In genomic region chr5:124072570-124072969, GRCh38 we compare ENCODE assay signal across 27 cellular contexts.
"Had no signal": no experiment of that assay in that cellular context is flagged by ENCODE, and none has a peak within 500 bp of the region (broad histone marks: within the 10 kb centered on the region; RNA-seq: fewer than 3 reads in every experiment).

No MANE protein-coding gene starts in this region.

- H3K9me3 ChIP-seq: stomach, suprapubic skin, testis, thoracic aorta, thyroid gland, tibial artery, tibial nerve, transverse colon, upper lobe of left lung, upper lobe of right lung, uterus, vagina had no signal

- H3K27me3 ChIP-seq: stomach, suprapubic skin, testis, thyroid gland, tibial artery, tibial nerve, transverse colon, upper lobe of left lung, upper lobe of right lung, uterus, vagina had no signal

- DNase-seq: stimulated activated CD4-positive, alpha-beta T cell treated with anti-CD3 and anti-CD28 coated beads, Interleukin-2, amount 100 ng/mL, for 48 hours; stimulated activated CD4-positive, alpha-beta T cell treated with anti-CD3 and anti-CD28 coated beads, Interleukin-4, amount 100 ng/mL, for 1 hour; stimulated activated CD4-positive, alpha-beta T cell treated with anti-CD3 and anti-CD28 coated beads, Interleukin-4, amount 100 ng/mL, for 24 hours; stimulated activated CD4-positive, alpha-beta T cell treated with anti-CD3 and anti-CD28 coated beads, Interleukin-4, amount 100 ng/mL, for 4 hours; stimulated activated CD8-positive, alpha-beta memory T cell treated with anti-CD3 and anti-CD28 coated beads, Interleukin-4, amount 100 ng/mL, for 48 hours; stimulated activated naive B cell treated with anti-CD40 and anti-IgM and Interleukin-4, amounts not matched to agents 10 μg/mL and 1 μg/mL and 100 μg/mL, for 72 hours; stimulated activated naive CD4-positive, alpha-beta T cell; stimulated activated naive CD4-positive, alpha-beta T cell treated with Interleukin-2 at 50 U/mL for 16 hours; stimulated activated naive CD8-positive, alpha-beta T cell treated with anti-CD3 and anti-CD28 coated beads, Interleukin-15, amount 100 ng/mL, for 72 hours; stimulated activated naive CD8-positive, alpha-beta T cell treated with anti-CD3 and anti-CD28 coated beads, Interleukin-15, Interleukin-2, amounts not matched to agents 100 U/mL and 50 U/mL, for 24 hours; stomach; substantia nigra; testis; thyroid gland; tibial artery; transverse colon; trophoblast cell; upper lobe of left lung; upper lobe of right lung; uterus had no signal

- FAIRE-seq: urothelium cell line had no signal

- H3K4me3 ChIP-seq: stomach, suprapubic skin, testis, thoracic aorta, thyroid gland, tibial artery, tibial nerve, transverse colon, upper lobe of left lung, upper lobe of right lung, uterus, vagina had no signal

- H3K36me3 ChIP-seq: stomach, suprapubic skin, thoracic aorta, thyroid gland, tibial artery, tibial nerve, transverse colon, upper lobe of left lung, upper lobe of right lung, uterus, vagina had no signal

- ATAC-seq: stimulated activated effector memory CD8-positive, alpha-beta T cell treated with anti-CD3 and anti-CD28 coated beads, Interleukin-12 subunit alpha, Interleukin-12 subunit beta, amount 100 ng/mL, for 72 hours; stimulated activated memory B cell treated with anti-CD40 and anti-IgM and Interleukin-4, amounts not matched to agents 10 μg/mL and 1 μg/mL and 100 μg/mL, for 72 hours; stimulated activated naive B cell treated with anti-CD40 and anti-IgM and Interleukin-4, amounts not matched to agents 10 μg/mL and 1 μg/mL and 100 μg/mL, for 72 hours; stimulated activated naive CD8-positive, alpha-beta T cell treated with anti-CD3 and anti-CD28 coated beads, Interleukin-15, amount 100 ng/mL, for 72 hours; stimulated activated naive CD8-positive, alpha-beta T cell treated with anti-CD3 and anti-CD28 coated beads, Interleukin-15, Interleukin-2, amounts not matched to agents 100 U/mL and 50 U/mL, for 24 hours; upper lobe of right lung had no signal

- H3K27ac ChIP-seq: stomach, suprapubic skin, testis, thoracic aorta, thyroid gland, tibial artery, tibial nerve, transverse colon, upper lobe of right lung, uterus, vagina had no signal

- H3K4me1 ChIP-seq: stomach, suprapubic skin, testis, thyroid gland, tibial artery, tibial nerve, transverse colon, upper lobe of left lung, upper lobe of right lung, uterus, vagina had no signal
